In genomic region chrX:16882188-16882587, GRCh38 we compare ENCODE assay signal across 8 cellular contexts. TPM values are rescaled to one million over a fixed set of nuclear protein-coding genes. Genes with fewer than 3 reads are reported as not detected.
DNase-seq lines count a peak whose midpoint lies in the region; ATAC-seq, FAIRE-seq and TF ChIP-seq lines count a peak whose summit lies in the region.

No MANE protein-coding gene starts in this region.

- CTCF ChIA-PET in HepG2 (lab: Yijun Ruan, JAX; ENCODE audit: low intra/inter-chr PET ratio, low total read pairs) = interaction anchor here (2.8 kb wide), 1 partner anchor 164 kb away, joined by 12 read pairs; no protein-coding TSS in a partner anchor

- intact Hi-C loops in ascending aorta (cut with DNase I) (loop anchor here (2.0 to 5.0 kb wide), 2 partner anchors 165 to 195 kb away; no protein-coding TSS in a partner anchor), HepG2 (cut with micrococcal nuclease; ENCODE audit: unreplicated experiment) (no loop called here), thyroid gland (cut with DNase I) (no loop called here)

- H3K9ac ChIP-seq in HepG2 (ENCODE audit: insufficient read depth, low read depth, low read length) = no peak overlapping the region

- peak; percentile 39 for ATAC-seq in GM18867 (IDR thresholded peaks at IDR 0.05; ENCODE audit: unreplicated experiment)
- peak; percentile 60 for ATAC-seq in HepG2
- no peak for ATAC-seq in GM18520 (IDR thresholded peaks at IDR 0.05; ENCODE audit: unreplicated experiment)

- H3K36me3 ChIP-seq in ascending aorta (no peaks in the 10 kb centered on the region), HepG2 (replicated peaks in 1 of 2; ENCODE audit: control insufficient read depth in 1 of 2, insufficient read depth in 2 of 2, low read length in 2 of 2) (no peaks in the 10 kb centered on the region), thyroid gland (no peaks in the 10 kb centered on the region)

- no peak for DNase-seq in AG10803 (ENCODE audit: low read depth)
- DNase-seq in NCI-H2107 (lab: John Stamatoyannopoulos, UW) = peak; percentile 29
- no peak for DNase-seq in ascending aorta (ENCODE audit: low spot score in 2 of 2)
- DNase-seq in HepG2 (ENCODE audit: low spot score) = no peak
- peak; percentile 58 to 62 for DNase-seq in thyroid gland
- DNase-seq in MV-4-11 (lab: John Stamatoyannopoulos, UW) = no peak

- in situ Hi-C loops in HepG2 (cut with HindIII; ENCODE audit: extremely low pct_ligation_motif_present, low pct_unique_long_range_greater_than_20kb) = no loop called here

- no peak for FAIRE-seq in HepG2 (lab: Jason Lieb, UNC)

- H3K4me2 ChIP-seq in HepG2 (ENCODE audit: low read depth, low read length) = peak overlapping the region; percentile 85

- TF ChIP-seq RAD21 in HepG2 (CRISPR knock-in tag; IDR thresholded peaks at IDR 0.05) = no peak

- 0% methylated on average over 2 of the region's 6 CpGs for WGBS in HepG2 (ENCODE audit: low lambda C conversion rate)
- WGBS in thyroid gland, 2 donors = 0 to 4% methylated on average over 4 to 6 of the region's 6 CpGs

- H3K4me3 ChIP-seq in AG10803 (ENCODE audit: low read length) (peak overlapping the region; percentile 59; the same call in 1 of the 2 replicates), ascending aorta (peak overlapping the region; percentile 37 to 57), HepG2 (replicated peaks in 1 of 3; ENCODE audit: insufficient read depth in 1 of 3, low read depth in 2 of 3, low read length in 3 of 3) (peak overlapping the region; percentile 15 to 70 (median 34); a peak in 4 of 6 replicates), thyroid gland (replicated peaks in 1 of 3) (peak overlapping the region in 2 of 3 donors; percentile 2 to 25)

- no peaks in the 10 kb centered on the region for H3K79me2 ChIP-seq in HepG2 (ENCODE audit: insufficient read depth, low read length)

- POLR2A ChIA-PET in HepG2 (lab: Yijun Ruan, JAX) = interaction anchor here (1.6 kb wide), 1 partner anchor 11 kb away, joined by 6 read pairs; no protein-coding TSS in a partner anchor

- H3K4me1 ChIP-seq in ascending aorta (no peaks in the 10 kb centered on the region), HepG2 (ENCODE audit: insufficient read depth, low read length) (no peaks in the 10 kb centered on the region), thyroid gland (no peaks in the 10 kb centered on the region)

- BruUV-seq in HepG2 (replicated peaks; lab: Mats Ljungman, UMichigan) = no TSS peak

- H3K9me3 ChIP-seq in ascending aorta = no peaks in the 10 kb centered on the region
- H3K9me3 ChIP-seq in HepG2 (ENCODE audit: low read length) = no peaks in the 10 kb centered on the region
- H3K9me3 ChIP-seq in thyroid gland = no peaks in the 10 kb centered on the region

- no peaks in the 10 kb centered on the region for H3K27me3 ChIP-seq in ascending aorta
- H3K27me3 ChIP-seq in HepG2 (ENCODE audit: control insufficient read depth in 1 of 2, insufficient read depth in 2 of 2, low read length in 2 of 2) = no peaks in the 10 kb centered on the region
- H3K27me3 ChIP-seq in thyroid gland = no peaks in the 10 kb centered on the region

- TF ChIP-seq POLR2A in HepG2 (IDR thresholded peaks at IDR 0.05; ENCODE audit: insufficient read depth in 1 of 2, low read depth in 2 of 2, low read length in 2 of 2) (no peak), thyroid gland (IDR thresholded peaks at IDR 0.05) (no peak)

- TF ChIP-seq CTCF in AG10803 (conservative IDR thresholded peaks at IDR 0.05; ENCODE audit: low read length) (no peak), ascending aorta (IDR thresholded peaks at IDR 0.05) (no peak), HepG2 (CRISPR knock-in tag; IDR thresholded peaks at IDR 0.05) (no peak), thyroid gland (IDR thresholded peaks at IDR 0.05) (no peak)

- no peak for TF ChIP-seq EP300 in HepG2 (IDR thresholded peaks at IDR 0.05; ENCODE audit: low read depth in 2 of 2, low read length in 2 of 2)
- no peak for TF ChIP-seq EP300 in HepG2 (CRISPR knock-in tag; IDR thresholded peaks at IDR 0.05; ENCODE audit: borderline replicate concordance)

- H2AFZ ChIP-seq in HepG2 (ENCODE audit: low read length) = peak overlapping the region; percentile 54

- no peaks in the 10 kb centered on the region for H4K20me1 ChIP-seq in HepG2 (ENCODE audit: insufficient read depth, low read length)

- H3K27ac ChIP-seq in ascending aorta (no peak overlapping the region), HepG2 (ENCODE audit: extremely low read length, insufficient read depth, low read length) (no peak overlapping the region), thyroid gland (peak overlapping the region in 1 of 3 donors; percentile 71)

TF ChIP-seq in HepG2, 621 proteins besides CTCF, POLR2A, EP300 and RAD21:
- no peak for TF ChIP-seq NFIB (CRISPR knock-in tag; IDR thresholded peaks at IDR 0.05; ENCODE audit: borderline replicate concordance)
- TF ChIP-seq CEBPG (CRISPR knock-in tag; IDR thresholded peaks at IDR 0.05) = no peak
- TF ChIP-seq SPEN (CRISPR knock-in tag; IDR thresholded peaks at IDR 0.05; ENCODE audit: low read depth) = no peak
- no peak for TF ChIP-seq ZNF256 (CRISPR knock-in tag; conservative IDR thresholded peaks at IDR 0.05)
- 0 out of 2 replicates have a peak, but pooled peaks have one; percentile 17 for TF ChIP-seq SAP130 (CRISPR knock-in tag; IDR thresholded peaks at IDR 0.05; ENCODE audit: low read depth)
- TF ChIP-seq, protein P1, sequence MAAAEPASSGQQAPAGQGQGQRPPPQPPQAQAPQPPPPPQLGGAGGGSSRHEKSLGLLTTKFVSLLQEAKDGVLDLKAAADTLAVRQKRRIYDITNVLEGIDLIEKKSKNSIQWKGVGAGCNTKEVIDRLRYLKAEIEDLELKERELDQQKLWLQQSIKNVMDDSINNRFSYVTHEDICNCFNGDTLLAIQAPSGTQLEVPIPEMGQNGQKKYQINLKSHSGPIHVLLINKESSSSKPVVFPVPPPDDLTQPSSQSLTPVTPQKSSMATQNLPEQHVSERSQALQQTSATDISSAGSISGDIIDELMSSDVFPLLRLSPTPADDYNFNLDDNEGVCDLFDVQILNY (CRISPR knock-in tag; conservative IDR thresholded peaks at IDR 0.05) = no peak
- TF ChIP-seq ZFP36L1 (CRISPR knock-in tag; IDR thresholded peaks at IDR 0.05) = no peak
- no peak for TF ChIP-seq TBL1XR1 (IDR thresholded peaks at IDR 0.05; ENCODE audit: borderline replicate concordance, low read length, partially characterized antibody)
- TF ChIP-seq, protein P2, sequence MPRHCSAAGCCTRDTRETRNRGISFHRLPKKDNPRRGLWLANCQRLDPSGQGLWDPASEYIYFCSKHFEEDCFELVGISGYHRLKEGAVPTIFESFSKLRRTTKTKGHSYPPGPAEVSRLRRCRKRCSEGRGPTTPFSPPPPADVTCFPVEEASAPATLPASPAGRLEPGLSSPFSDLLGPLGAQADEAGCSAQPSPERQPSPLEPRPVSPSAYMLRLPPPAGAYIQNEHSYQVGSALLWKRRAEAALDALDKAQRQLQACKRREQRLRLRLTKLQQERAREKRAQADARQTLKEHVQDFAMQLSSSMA (CRISPR knock-in tag; IDR thresholded peaks at IDR 0.05) = no peak
- TF ChIP-seq, protein P3, sequence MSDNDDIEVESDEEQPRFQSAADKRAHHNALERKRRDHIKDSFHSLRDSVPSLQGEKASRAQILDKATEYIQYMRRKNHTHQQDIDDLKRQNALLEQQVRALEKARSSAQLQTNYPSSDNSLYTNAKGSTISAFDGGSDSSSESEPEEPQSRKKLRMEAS (IDR thresholded peaks at IDR 0.05) = peak; percentile 27; the same call in 1 of the 2 replicates

RNA-seq across cellular contexts. Expression of gene RBBP7, which starts 12.0 kb away (rescaled TPM):
- total RNA-seq in ascending aorta = 48.7 TPM
- total RNA-seq in HepG2 (2016; rRNA removed; fragmentation: Illumina TruSeq; extraction: Trizol) = 145 and 193 TPM in 2 replicates
- total RNA-seq in HepG2 (2016; cell fraction: cytosol; rRNA removed; fragmentation: Illumina TruSeq; extraction: Trizol; ENCODE audit: low read depth) = 57.4 and 66.6 TPM in 2 replicates
- total RNA-seq in HepG2 (2016; cell fraction: insoluble cytoplasmic fraction; rRNA removed; fragmentation: Illumina TruSeq; extraction: Trizol) = 156 and 189 TPM in 2 replicates
- 80.3 and 86.8 TPM in 2 replicates for total RNA-seq in HepG2 (2016; cell fraction: membrane; rRNA removed; fragmentation: Illumina TruSeq; extraction: Trizol)
- total RNA-seq in HepG2 (2016; cell fraction: nucleus; rRNA removed; fragmentation: Illumina TruSeq; extraction: Trizol) = 80.6 and 89.8 TPM in 2 replicates
- 80.1 and 89.5 TPM in 2 replicates for polyA plus RNA-seq in HepG2 (2011; rRNA removed)
- 53.0 and 73.9 TPM in 2 replicates for polyA plus RNA-seq in HepG2 (2011; cell fraction: cytosol; rRNA removed)
- 52.9 and 88.1 TPM in 2 replicates for polyA plus RNA-seq in HepG2 (2011; cell fraction: nucleus; rRNA removed)
- polyA plus RNA-seq in HepG2 (2012) = 92.8 and 105 TPM in 2 replicates
- polyA plus RNA-seq in HepG2 (2016; cell fraction: cytosol; fragmentation: Illumina TruSeq; extraction: Trizol; ENCODE audit: low read depth) = 39.1 and 41.4 TPM in 2 replicates
- polyA plus RNA-seq in HepG2 (2016; cell fraction: insoluble cytoplasmic fraction; fragmentation: Illumina TruSeq; extraction: Trizol; ENCODE audit: low read depth) = 192 and 194 TPM in 2 replicates
- polyA plus RNA-seq in HepG2 (2016; cell fraction: membrane; fragmentation: Illumina TruSeq; extraction: Trizol; ENCODE audit: low read depth) = 60.3 and 64.4 TPM in 2 replicates
- 149 and 156 TPM in 2 replicates for polyA plus RNA-seq in HepG2 (2016; cell fraction: nucleus; fragmentation: Illumina TruSeq; extraction: Trizol; ENCODE audit: insufficient read depth, low read depth)
- 67.0 and 365 TPM in 2 replicates for polyA minus RNA-seq in HepG2 (2011; rRNA and poly(A)+ RNA removed; ENCODE audit: low replicate concordance)
- 38.9 and 41.2 TPM in 2 replicates for polyA minus RNA-seq in HepG2 (2011; cell fraction: cytosol; rRNA and poly(A)+ RNA removed)
- polyA minus RNA-seq in HepG2 (2011; cell fraction: nucleus; rRNA and poly(A)+ RNA removed) = 47.3 and 54.2 TPM in 2 replicates
- total RNA-seq in thyroid gland = 10 to 100 TPM; 80.5 to 89.3 (median 86.3) TPM

Comparison
In these comparisons a context has a peak if more than half of its experiments do, and no peak if none do; other contexts are left out.
1. DNase-seq: peak in NCI-H2107 (single experiment) and thyroid gland (2 of 2); none in AG10803 (single experiment), ascending aorta (0 of 2), HepG2 (single experiment) and MV-4-11 (single experiment).
2. Peak in every context shown above with its lines, with median percentiles within 50 percentile points of each other: H3K4me3 ChIP-seq.